Comparison of ENCODE assay signal across 8 cellular contexts in genomic region chr20:32357869-32358631, GRCh38. TPM values are rescaled to one million over a fixed set of nuclear protein-coding genes. Genes with fewer than 3 reads are reported as not detected.
DNase-seq lines count a peak whose midpoint lies in the region; TF ChIP-seq lines count a peak whose summit lies in the region.

Gene ASXL1, plus strand, starts transcription at chr20:32358331. Its CDS starts 445 bp downstream, at chr20:32358776.

- no CpG with 5 or more reads among the region's 83 CpGs for WGBS in H9 (ENCODE audit: extremely low coverage, insufficient read length, low lambda C conversion rate)
- 0 to 1% (median 0%) methylated on average over 38 to 79 of the region's 83 CpGs for WGBS in stomach, 5 donors

- peak within 1 kb of the TSS; percentile 94 for H3K18ac ChIP-seq in H9 (ENCODE audit: insufficient read length, low read depth, low read length)

- peak within 1 kb of the TSS; percentile 89; the same call in 1 of the 2 replicates for H3K14ac ChIP-seq in H9 (ENCODE audit: insufficient read depth, low read length)

- peak within 1 kb of the TSS; percentile 96 to 98 for H3K4me3 Mint-ChIP-seq in H9

- H3K27ac ChIP-seq in H9 (ENCODE audit: insufficient read length, low read depth, low read length) (no peak within 1 kb of the TSS), MM.1S (ENCODE audit: low read length) (peak within 1 kb of the TSS; percentile 87), neural cell (ENCODE audit: low read length) (peak within 1 kb of the TSS; percentile 95), stomach (peak within 1 kb of the TSS; percentile 96 to 99 (median 97))

- H3K4me1 ChIP-seq in ES-I3 (ENCODE audit: insufficient read depth, low read length) (0 out of 2 replicates have a peak, but pooled peaks cover 3% of the 10 kb centered on the region), H9 (ENCODE audit: insufficient read depth, low read length) (no peaks in the 10 kb centered on the region), MM.1S (ENCODE audit: low read length) (peaks cover 14% of the 10 kb centered on the region), stomach (peaks cover 37 to 55% (median 47%) of the 10 kb centered on the region in 4 donors)

- no peaks in the 10 kb centered on the region; a peak in 1 of 5 replicates for H3K9me3 Mint-ChIP-seq in H9

- no peak for TF ChIP-seq CTCF in H9 (conservative IDR thresholded peaks at IDR 0.05)
- TF ChIP-seq CTCF in MM.1S (IDR thresholded peaks at IDR 0.05; ENCODE audit: low read length): no peak
- TF ChIP-seq CTCF in neural cell (IDR thresholded peaks at IDR 0.05; ENCODE audit: poor library complexity, severe bottlenecking): no peak
- TF ChIP-seq CTCF in stomach (IDR thresholded peaks at IDR 0.05): no peak

- H3K27me3 ChIP-seq in H9 (ENCODE audit: insufficient read depth, low read length) (peaks cover 19% of the 10 kb centered on the region; the same call in 1 of the 2 replicates), MM.1S (replicated peaks; ENCODE audit: insufficient read depth, low read length) (no peaks in the 10 kb centered on the region), neural cell (ENCODE audit: insufficient read depth, low read depth, low read length) (no peaks in the 10 kb centered on the region), stomach (no peaks in the 10 kb centered on the region)

- H4K20me1 ChIP-seq in H9 (ENCODE audit: control insufficient read depth, insufficient read depth, insufficient read length) (no peaks in the 10 kb centered on the region), MM.1S (ENCODE audit: insufficient read depth, low read length) (peaks cover 15% of the 10 kb centered on the region; the same call in 1 of the 2 replicates), neural cell (ENCODE audit: insufficient read depth) (no peaks in the 10 kb centered on the region)

- peaks cover 0 to 8% (median 3%) of the 10 kb centered on the region in 3 experiments; a peak in 4 of 7 replicates for H3K36me3 Mint-ChIP-seq in H9 (ENCODE audit: insufficient read depth in 1 of 3, low read depth in 3 of 3)

- H3K9me3 ChIP-seq in ES-I3 (ENCODE audit: control insufficient read depth, insufficient read depth, low read length) (no peaks in the 10 kb centered on the region), H9 (ENCODE audit: control insufficient read depth, low read depth, low read length) (no peaks in the 10 kb centered on the region), MM.1S (replicated peaks; ENCODE audit: insufficient read depth, low read length) (no peaks in the 10 kb centered on the region), neural cell (ENCODE audit: low read length) (no peaks in the 10 kb centered on the region), stomach (no peaks in the 10 kb centered on the region)

- no peak within 1 kb of the TSS for H3K4ac ChIP-seq in H9 (ENCODE audit: low read depth, low read length)

- H3K36me3 ChIP-seq in ES-I3 (ENCODE audit: insufficient read depth, low read length) (no peaks in the 10 kb centered on the region), MM.1S (replicated peaks; ENCODE audit: insufficient read depth, low read length) (no peaks in the 10 kb centered on the region), neural cell (ENCODE audit: insufficient read depth, low read length) (no peaks in the 10 kb centered on the region), stomach (no peaks in the 10 kb centered on the region)

- H3K9me2 ChIP-seq in MM.1S (replicated peaks; ENCODE audit: insufficient read depth, low read length) (no peaks in the 10 kb centered on the region), neural cell (ENCODE audit: insufficient read depth, low read length) (no peaks in the 10 kb centered on the region)

- TF ChIP-seq POLR2A in stomach (IDR thresholded peaks at IDR 0.05): no peak

- intact Hi-C loops in stomach (cut with DNase I; ENCODE audit: low total_unique reads): no loop called here

- H3K56ac ChIP-seq in H9 (ENCODE audit: insufficient read length, low read depth, low read length): no peak within 1 kb of the TSS

- H2BK12ac ChIP-seq in H9 (ENCODE audit: insufficient read length, low read depth, low read length): no peak within 1 kb of the TSS

- H2BK5ac ChIP-seq in H9 (ENCODE audit: insufficient read length, low read length): no peak within 1 kb of the TSS

- H3K4me3 ChIP-seq in MM.1S (ENCODE audit: low read length) (peak within 1 kb of the TSS; percentile 90), neural cell (ENCODE audit: low read length) (peak within 1 kb of the TSS; percentile 96), stomach (peak within 1 kb of the TSS; percentile 78 to 99 (median 86))

- H2AFZ ChIP-seq in H9 (ENCODE audit: low read length) (peak within 1 kb of the TSS; percentile 43), MM.1S (ENCODE audit: low read length) (peak within 1 kb of the TSS; percentile 92), neural cell (ENCODE audit: low read depth, low read length) (peak within 1 kb of the TSS; percentile 87)

- H2AK5ac ChIP-seq in H9 (ENCODE audit: insufficient read length, low read length): no peak within 1 kb of the TSS

- H3K79me1 ChIP-seq in H9 (ENCODE audit: insufficient read depth, low read depth, low read length, poor library complexity, severe bottlenecking): no peaks in the 10 kb centered on the region

- H2BK120ac ChIP-seq in H9 (ENCODE audit: low read depth, low read length, poor library complexity, severe bottlenecking): no peak within 1 kb of the TSS

- H4K91ac ChIP-seq in H9 (ENCODE audit: insufficient read length, low read depth, low read length): no peak within 1 kb of the TSS

- H4K5ac ChIP-seq in H9 (ENCODE audit: insufficient read length, low read depth, low read length): no peak within 1 kb of the TSS

- peak within 1 kb of the TSS; percentile 98 to 99 (median 99) for H3K27ac Mint-ChIP-seq in H9

- no peak within 1 kb of the TSS for H4K8ac ChIP-seq in H9 (replicated peaks; ENCODE audit: insufficient read length, low read depth, low read length)

- peaks cover 86% of the 10 kb centered on the region for H3K27me3 Mint-ChIP-seq in H9 (ENCODE audit: low read depth)

- no peak for TF ChIP-seq EP300 in neural cell (conservative IDR thresholded peaks at IDR 0.05; ENCODE audit: poor library complexity, severe bottlenecking)
- TF ChIP-seq EP300 in stomach (IDR thresholded peaks at IDR 0.05): peak; percentile 17

- H3F3A ChIP-seq in MM.1S (ENCODE audit: insufficient read depth, low read length) (peaks cover 6% of the 10 kb centered on the region; the same call in 1 of the 2 replicates), neural cell (ENCODE audit: insufficient read depth, low read length, poor library complexity, severe bottlenecking) (no peaks in the 10 kb centered on the region)

- H3K9ac ChIP-seq in ES-I3 (ENCODE audit: low read depth, low read length): peak within 1 kb of the TSS; percentile 87
- H3K9ac ChIP-seq in H9 (ENCODE audit: extremely low read depth, insufficient read length, low read length): peak within 1 kb of the TSS; percentile 46
- peak within 1 kb of the TSS; percentile 97 for H3K9ac ChIP-seq in MM.1S (ENCODE audit: low read length)
- H3K9ac ChIP-seq in neural cell (ENCODE audit: low read length): peak within 1 kb of the TSS; percentile 90

- no peak within 1 kb of the TSS for H3T11ph ChIP-seq in H9 (ENCODE audit: low read length)

- no peak within 1 kb of the TSS for H2BK20ac ChIP-seq in H9 (ENCODE audit: low read depth, low read length, poor library complexity, severe bottlenecking)

- DNase-seq in H9: peak; percentile 99
- peak; percentile 92 for DNase-seq in MM.1S
- peak; percentile 82 for DNase-seq in SIG-M5 (lab: John Stamatoyannopoulos, UW)
- DNase-seq in activated gamma-delta T cell (lab: John Stamatoyannopoulos, UW): peak; percentile 84
- DNase-seq in fibroblast of the conjunctiva (ENCODE audit: low read depth): peak; percentile 96
- DNase-seq in stomach: peak; percentile 97

- no peak within 1 kb of the TSS for H3K23ac ChIP-seq in H9 (ENCODE audit: insufficient read length, low read depth, low read length)

- peaks cover 12 to 15% of the 10 kb centered on the region in 2 experiments for H3K4me1 Mint-ChIP-seq in H9

- TF ChIP-seq RAD21 in neural cell (conservative IDR thresholded peaks at IDR 0.05): peak; percentile 8

- H3K79me2 ChIP-seq in H9 (ENCODE audit: insufficient read depth, low read length) (no peaks in the 10 kb centered on the region), MM.1S (ENCODE audit: low read length) (peaks cover 44% of the 10 kb centered on the region), neural cell (replicated peaks; ENCODE audit: insufficient read depth, low read length) (peaks cover 39% of the 10 kb centered on the region)

- peaks cover 6% of the 10 kb centered on the region for H3K23me2 ChIP-seq in H9 (ENCODE audit: insufficient read length, low read depth, low read length, poor library complexity, severe bottlenecking)

- peak within 1 kb of the TSS; percentile 89 for H3K4me2 ChIP-seq in H9 (ENCODE audit: insufficient read depth, insufficient read length, low read length)
- peak within 1 kb of the TSS; percentile 83 for H3K4me2 ChIP-seq in MM.1S (ENCODE audit: low read depth, low read length)
- peak within 1 kb of the TSS; percentile 71 for H3K4me2 ChIP-seq in neural cell (ENCODE audit: low read length)

- no peak within 1 kb of the TSS for H2BK15ac ChIP-seq in H9 (ENCODE audit: low read depth, low read length)

TF ChIP-seq in neural cell, 6 proteins besides CTCF, POLR2A, EP300 and RAD21 (continues in another document):
- TF ChIP-seq TAF1 (IDR thresholded peaks at IDR 0.05; ENCODE audit: low read depth) (peak; percentile 100), MXI1 (conservative IDR thresholded peaks at IDR 0.05; ENCODE audit: poor library complexity, severe bottlenecking) (peak; percentile 87)

RNA-seq across cellular contexts. Expression of gene ASXL1, which starts in this region (rescaled TPM):
- 35.0 and 39.5 TPM in 2 replicates for total RNA-seq in H9 (2021)
- 45.9 and 49.1 TPM in 2 replicates for polyA plus RNA-seq in neural cell
- polyA minus RNA-seq in neural cell: 73.3 and 87.1 TPM in 2 replicates
- total RNA-seq in stomach: 100 to 1,000 TPM in 2 of 5 donors, 10 to 100 TPM in 3; 50.4 to 185 (median 75.5) TPM
- polyA plus RNA-seq in stomach: 10 to 100 TPM in 1 of 3 donors, 1 to 10 TPM in 2; 9.0 to 14.2 (median 9.7) TPM

Comparison
In these comparisons a context has a peak if more than half of its experiments do, and no peak if none do; other contexts are left out.
1. H3K9ac ChIP-seq: peak in every context shown above with its lines; median percentile 97 in MM.1S; 90 in neural cell; 87 in ES-I3; 46 in H9.